In the genomic region with DNA sequence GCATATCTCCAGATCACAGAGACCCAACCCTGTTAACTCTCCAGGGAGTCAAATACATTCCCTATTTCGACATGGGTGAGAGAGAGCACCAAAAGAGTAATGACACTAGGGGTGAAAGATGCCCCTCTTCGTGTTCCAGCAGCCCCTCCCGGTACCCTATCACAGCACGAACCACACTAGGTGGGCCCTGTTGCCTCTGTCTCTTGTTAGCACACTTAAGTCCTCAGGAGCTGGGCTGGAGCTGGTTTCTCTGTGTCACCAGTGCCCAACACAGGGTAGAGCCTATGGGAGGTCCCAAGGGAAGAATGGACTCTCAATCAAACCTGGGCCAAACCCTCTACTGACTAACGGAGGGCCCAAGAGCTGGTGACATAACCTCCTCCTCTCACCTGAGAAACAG, we compare ENCODE assay signal across 16 cellular contexts. TPM values are rescaled to one million over a fixed set of nuclear protein-coding genes. Genes with fewer than 3 reads are reported as not detected.
DNase-seq lines count a peak whose midpoint lies in the region; ATAC-seq, FAIRE-seq and TF ChIP-seq lines count a peak whose summit lies in the region.
"Had no signal": no experiment of that assay in that cellular context is flagged by ENCODE, and none has a peak within 500 bp of the region (broad histone marks: within the 10 kb centered on the region; RNA-seq: fewer than 3 reads in every experiment).

No MANE protein-coding gene starts in this region.

- H2AK5ac ChIP-seq in H9 (ENCODE audit: insufficient read length, low read length): no peak overlapping the region

- H3K9me3 ChIP-seq in CD4-positive, CD25-positive, alpha-beta regulatory T cell (ENCODE audit: control insufficient read depth in 2 of 2, low read length in 2 of 2): no peaks in the 10 kb centered on the region
- H3K9me3 ChIP-seq in H9 (ENCODE audit: control insufficient read depth, low read depth, low read length) (no peaks in the 10 kb centered on the region), astrocyte (ENCODE audit: insufficient read depth, low read depth, low read length) (no peaks in the 10 kb centered on the region)
- H3K9me3 ChIP-seq: adrenal gland, SJSA1, thoracic aorta had no signal

- H4K91ac ChIP-seq in H9 (ENCODE audit: insufficient read length, low read depth, low read length): no peak overlapping the region

- H2BK12ac ChIP-seq in H9 (ENCODE audit: insufficient read length, low read depth, low read length): no peak overlapping the region

- no peak for FAIRE-seq in astrocyte (lab: Jason Lieb, UNC)
- FAIRE-seq: small intestine had no signal

- peaks cover 6% of the 10 kb centered on the region for H3K27me3 Mint-ChIP-seq in CD4-positive, CD25-positive, alpha-beta regulatory T cell
- peaks cover 23% of the 10 kb centered on the region for H3K27me3 Mint-ChIP-seq in H9 (ENCODE audit: low read depth)
- peaks cover 3% of the 10 kb centered on the region for H3K27me3 Mint-ChIP-seq in astrocyte (ENCODE audit: low read depth, unreplicated experiment)
- H3K27me3 Mint-ChIP-seq in natural killer cell treated with Interleukin-12 subunit alpha and Interleukin-12 subunit beta and Interleukin-15 and Interleukin-18, amount 100 ng/mL, for 72 hours: no peaks in the 10 kb centered on the region

- WGBS in H9 (ENCODE audit: extremely low coverage, insufficient read length, low lambda C conversion rate): no CpG with 5 or more reads among the region's 5 CpGs

- no peak overlapping the region for H3K18ac ChIP-seq in H9 (ENCODE audit: insufficient read length, low read depth, low read length)

- no peak overlapping the region for H3K14ac ChIP-seq in H9 (ENCODE audit: insufficient read depth, low read length)

- H3K56ac ChIP-seq in H9 (ENCODE audit: insufficient read length, low read depth, low read length): no peak overlapping the region

- no peaks in the 10 kb centered on the region for H3K79me1 ChIP-seq in H9 (ENCODE audit: insufficient read depth, low read depth, low read length, poor library complexity, severe bottlenecking)

- H3K4me2 ChIP-seq in H9 (ENCODE audit: insufficient read depth, insufficient read length, low read length) (no peak overlapping the region), astrocyte (ENCODE audit: low read length) (peak overlapping the region; percentile 94)

- ATAC-seq in CD4-positive, CD25-positive, alpha-beta regulatory T cell (ENCODE audit: low read depth in 2 of 2): no peak
- no peak for ATAC-seq in natural killer cell treated with Interleukin-12 subunit alpha and Interleukin-12 subunit beta and Interleukin-15 and Interleukin-18, amount 100 ng/mL, for 72 hours
- no peak for ATAC-seq in HG03354 (IDR thresholded peaks at IDR 0.05; ENCODE audit: poor library complexity, severe bottlenecking, unreplicated experiment)

- no peak overlapping the region for H3K4me3 ChIP-seq in CD4-positive, CD25-positive, alpha-beta regulatory T cell (ENCODE audit: low read depth, low read length)
- peak overlapping the region; percentile 73 for H3K4me3 ChIP-seq in astrocyte (ENCODE audit: insufficient read depth, low read depth, low read length)

- H3K23ac ChIP-seq in H9 (ENCODE audit: insufficient read length, low read depth, low read length): no peak overlapping the region

- no peak overlapping the region for H2BK120ac ChIP-seq in H9 (ENCODE audit: low read depth, low read length, poor library complexity, severe bottlenecking)

- H4K20me1 ChIP-seq in H9 (ENCODE audit: control insufficient read depth, insufficient read depth, insufficient read length): no peaks in the 10 kb centered on the region
- peaks cover 6% of the 10 kb centered on the region for H4K20me1 ChIP-seq in astrocyte (ENCODE audit: insufficient read depth, low read length)

- peak overlapping the region; percentile 93 to 98 (median 97) for H3K27ac Mint-ChIP-seq in CD4-positive, CD25-positive, alpha-beta regulatory T cell
- H3K27ac Mint-ChIP-seq in H9 (no peak overlapping the region), astrocyte (ENCODE audit: unreplicated experiment) (no peak overlapping the region)
- H3K27ac Mint-ChIP-seq in natural killer cell treated with Interleukin-12 subunit alpha and Interleukin-12 subunit beta and Interleukin-15 and Interleukin-18, amount 100 ng/mL, for 72 hours: peak overlapping the region; percentile 66 to 84

- DNase-seq in CD4-positive, CD25-positive, alpha-beta regulatory T cell: no peak
- no peak for DNase-seq in H9
- no peak for DNase-seq in astrocyte (ENCODE audit: low read depth)
- DNase-seq in natural killer cell treated with Interleukin-12 subunit alpha and Interleukin-12 subunit beta and Interleukin-15 and Interleukin-18, amount 100 ng/mL, for 72 hours (ENCODE audit: low spot score): no peak
- DNase-seq in GDM1 (lab: John Stamatoyannopoulos, UW): no peak
- DNase-seq in putamen (ENCODE audit: low spot score): no peak
- no peak for DNase-seq in posterior vena cava (ENCODE audit: low spot score)
- DNase-seq: IMR-90, naive B cell, NCI-H526, small intestine had no signal

- no peak for TF ChIP-seq CTCF in H9 (conservative IDR thresholded peaks at IDR 0.05)
- no peak for TF ChIP-seq CTCF in astrocyte (IDR thresholded peaks at IDR 0.05; ENCODE audit: insufficient read depth, low read depth, low read length)

- H3K27ac ChIP-seq in CD4-positive, CD25-positive, alpha-beta regulatory T cell (ENCODE audit: insufficient read depth, low read length, poor library complexity, severe bottlenecking): peak overlapping the region; percentile 90
- H3K27ac ChIP-seq in H9 (ENCODE audit: insufficient read length, low read depth, low read length) (no peak overlapping the region), astrocyte (ENCODE audit: low read depth, low read length) (no peak overlapping the region)
- H3K27ac ChIP-seq: thoracic aorta had no signal

- intact Hi-C loops in posterior vena cava (cut with DNase I): no loop called here

- H2BK15ac ChIP-seq in H9 (ENCODE audit: low read depth, low read length): no peak overlapping the region

- H3K9ac ChIP-seq in H9 (ENCODE audit: extremely low read depth, insufficient read length, low read length): no peak overlapping the region
- peak overlapping the region; percentile 79 for H3K9ac ChIP-seq in astrocyte (ENCODE audit: low read length)

- peaks cover 8% of the 10 kb centered on the region for H3K4me1 ChIP-seq in CD4-positive, CD25-positive, alpha-beta regulatory T cell (ENCODE audit: control insufficient read depth, insufficient read depth, low read length, poor library complexity, severe bottlenecking)
- H3K4me1 ChIP-seq in H9 (ENCODE audit: insufficient read depth, low read length) (no peaks in the 10 kb centered on the region), astrocyte (ENCODE audit: insufficient read depth, low read length) (peaks cover 6% of the 10 kb centered on the region)

- H2BK5ac ChIP-seq in H9 (ENCODE audit: insufficient read length, low read length): no peak overlapping the region

- H3K4me1 Mint-ChIP-seq in CD4-positive, CD25-positive, alpha-beta regulatory T cell: peaks cover 5 to 36% (median 16%) of the 10 kb centered on the region in 4 donors
- H3K4me1 Mint-ChIP-seq in H9: peaks cover 4 to 9% of the 10 kb centered on the region in 2 experiments
- peaks cover 1% of the 10 kb centered on the region for H3K4me1 Mint-ChIP-seq in astrocyte (ENCODE audit: low read depth, unreplicated experiment)
- H3K4me1 Mint-ChIP-seq in natural killer cell treated with Interleukin-12 subunit alpha and Interleukin-12 subunit beta and Interleukin-15 and Interleukin-18, amount 100 ng/mL, for 72 hours (ENCODE audit: low read depth in 2 of 2): peaks cover 13 to 14% of the 10 kb centered on the region in 2 donors

- H3K23me2 ChIP-seq in H9 (ENCODE audit: insufficient read length, low read depth, low read length, poor library complexity, severe bottlenecking): peaks cover 3% of the 10 kb centered on the region

- no peak overlapping the region for H4K5ac ChIP-seq in H9 (ENCODE audit: insufficient read length, low read depth, low read length)

- no peaks in the 10 kb centered on the region for H3K79me2 ChIP-seq in H9 (ENCODE audit: insufficient read depth, low read length)
- no peaks in the 10 kb centered on the region for H3K79me2 ChIP-seq in astrocyte (ENCODE audit: insufficient read depth, low read length)

- peaks cover 7% of the 10 kb centered on the region for H3K36me3 Mint-ChIP-seq in CD4-positive, CD25-positive, alpha-beta regulatory T cell
- H3K36me3 Mint-ChIP-seq in H9 (ENCODE audit: insufficient read depth in 1 of 3, low read depth in 3 of 3): peaks cover 0 to 6% (median 0%) of the 10 kb centered on the region in 3 experiments; a peak in 1 of 7 replicates
- H3K36me3 Mint-ChIP-seq in astrocyte (ENCODE audit: low read depth, unreplicated experiment): peaks cover 14% of the 10 kb centered on the region
- no peaks in the 10 kb centered on the region for H3K36me3 Mint-ChIP-seq in natural killer cell treated with Interleukin-12 subunit alpha and Interleukin-12 subunit beta and Interleukin-15 and Interleukin-18, amount 100 ng/mL, for 72 hours

- peaks cover 9% of the 10 kb centered on the region for H3K36me3 ChIP-seq in CD4-positive, CD25-positive, alpha-beta regulatory T cell (ENCODE audit: control insufficient read depth, insufficient read depth, low read length)
- peaks cover under 1% of the 10 kb centered on the region for H3K36me3 ChIP-seq in astrocyte (ENCODE audit: insufficient read depth, low read length)
- H3K36me3 ChIP-seq: SJSA1, thoracic aorta had no signal

- peak overlapping the region; percentile 71 to 99 (median 86) for H3K4me3 Mint-ChIP-seq in CD4-positive, CD25-positive, alpha-beta regulatory T cell
- peak overlapping the region; percentile 94 to 95 for H3K4me3 Mint-ChIP-seq in H9
- H3K4me3 Mint-ChIP-seq in astrocyte (ENCODE audit: unreplicated experiment): peak overlapping the region; percentile 91
- peak overlapping the region; percentile 89 for H3K4me3 Mint-ChIP-seq in natural killer cell treated with Interleukin-12 subunit alpha and Interleukin-12 subunit beta and Interleukin-15 and Interleukin-18, amount 100 ng/mL, for 72 hours

- no peak overlapping the region for H3K4ac ChIP-seq in H9 (ENCODE audit: low read depth, low read length)

- H3K9me3 Mint-ChIP-seq in CD4-positive, CD25-positive, alpha-beta regulatory T cell: no peaks in the 10 kb centered on the region
- H3K9me3 Mint-ChIP-seq in H9 (no peaks in the 10 kb centered on the region), astrocyte (ENCODE audit: unreplicated experiment) (no peaks in the 10 kb centered on the region)
- H3K9me3 Mint-ChIP-seq in natural killer cell treated with Interleukin-12 subunit alpha and Interleukin-12 subunit beta and Interleukin-15 and Interleukin-18, amount 100 ng/mL, for 72 hours: no peaks in the 10 kb centered on the region

- H3T11ph ChIP-seq in H9 (ENCODE audit: low read length): no peak overlapping the region

- H2AFZ ChIP-seq in H9 (ENCODE audit: low read length) (no peak overlapping the region), astrocyte (ENCODE audit: low read depth, low read length) (no peak overlapping the region)

- H4K8ac ChIP-seq in H9 (replicated peaks; ENCODE audit: insufficient read length, low read depth, low read length): no peak overlapping the region

- no peaks in the 10 kb centered on the region for H3K27me3 ChIP-seq in CD4-positive, CD25-positive, alpha-beta regulatory T cell (ENCODE audit: control insufficient read depth, insufficient read depth, low read length)
- H3K27me3 ChIP-seq in H9 (ENCODE audit: insufficient read depth, low read length) (no peaks in the 10 kb centered on the region), astrocyte (ENCODE audit: insufficient read depth, low read length) (no peaks in the 10 kb centered on the region)
- H3K27me3 ChIP-seq: adrenal gland, SJSA1 had no signal

- no peak overlapping the region for H2BK20ac ChIP-seq in H9 (ENCODE audit: low read depth, low read length, poor library complexity, severe bottlenecking)

RNA-seq across cellular contexts. Expression of gene CDK20, which starts 1.2 kb away (rescaled TPM):
- 3.7 TPM for total RNA-seq in CD4-positive, CD25-positive, alpha-beta regulatory T cell
- polyA plus RNA-seq in CD4-positive, CD25-positive, alpha-beta regulatory T cell: 1 to 10 TPM; 2.6 to 4.9 (median 3.3) TPM
- 3.1 and 3.6 TPM in 2 replicates for total RNA-seq in H9 (2021)
- 4.5 and 4.7 TPM in 2 replicates for total RNA-seq in astrocyte
- total RNA-seq in natural killer cell treated with Interleukin-12 subunit alpha and Interleukin-12 subunit beta and Interleukin-15 and Interleukin-18, amount 100 ng/mL, for 72 hours: 1 to 10 TPM in 1 of 2 donors, under 1 TPM in 1; 0.83 to 1.2 TPM
- total RNA-seq in posterior vena cava: 1 to 10 TPM; 5.0 to 5.3 TPM

RNA-seq across cellular contexts. Expression of gene SPATA31C1, which starts 55.4 kb away (rescaled TPM):
- not detected for total RNA-seq in CD4-positive, CD25-positive, alpha-beta regulatory T cell
- under 1 TPM in 1 of 4 donors, not detected in 3; 0.19 TPM for polyA plus RNA-seq in CD4-positive, CD25-positive, alpha-beta regulatory T cell
- total RNA-seq in H9 (2021): 0.15 TPM in 2 replicates
- total RNA-seq in astrocyte: not detected in 2 replicates
- total RNA-seq in natural killer cell treated with Interleukin-12 subunit alpha and Interleukin-12 subunit beta and Interleukin-15 and Interleukin-18, amount 100 ng/mL, for 72 hours: not detected
- total RNA-seq in posterior vena cava: not detected
- total RNA-seq: adrenal gland, glomerular endothelial cell, IMR-90, SJSA1, thoracic aorta had no signal
- polyA plus RNA-seq: adrenal gland, IMR-90, small intestine had no signal

Comparison
In these comparisons a context has a peak if more than half of its experiments do, and no peak if none do; other contexts are left out.
1. H3K27ac Mint-ChIP-seq: peak in CD4-positive, CD25-positive, alpha-beta regulatory T cell (3 of 3) and natural killer cell treated with Interleukin-12 subunit alpha and Interleukin-12 subunit beta and Interleukin-15 and Interleukin-18, amount 100 ng/mL, for 72 hours (2 of 2); none in H9 (0 of 3) and astrocyte (single experiment).
2. Peak in every context shown above with its lines, with median percentiles within 50 percentile points of each other: H3K4me3 Mint-ChIP-seq.